22 cellular contexts compared by ENCODE assay signal in genomic region chr1:1394116-1394515, GRCh38. TPM values are rescaled to one million over a fixed set of nuclear protein-coding genes. Genes with fewer than 3 reads are reported as not detected.
"Had no signal": no experiment of that assay in that cellular context is flagged by ENCODE, and none has a peak within 500 bp of the region (broad histone marks: within the 10 kb centered on the region; RNA-seq: fewer than 3 reads in every experiment).

No MANE protein-coding gene starts in this region.

- DNase-seq: Kasumi-1, MM.1S, NCI-H1048, NCI-H1105, NCI-H1417, NCI-H1436 treated with DMSO at 0.1 percent for 48 hours, NCI-H1694, NCI-H187 treated with DMSO at 0.1 percent for 48 hours, NCI-H2029 treated with DMSO at 0.1 percent for 48 hours, NCI-H2227 treated with DMSO at 0.1 percent for 48 hours, NCI-H524, NCI-H526 treated with DMSO at 0.1 percent for 48 hours, NCI-H774, RPMI8226, SHP77, SK-N-SH had no signal

- H3K9me3 Mint-ChIP-seq: IgD-negative memory B cell had no signal

- H3K9me3 ChIP-seq: SK-N-SH had no signal

- H3K9ac ChIP-seq: KMS-11, SK-N-SH had no signal

- H3K4me3 ChIP-seq: K562 had no signal

- H3K27me3 Mint-ChIP-seq: IgD-negative memory B cell had no signal

- H3K27ac ChIP-seq: HL-60, KMS-11 had no signal

- ATAC-seq: K562 had no signal

RNA-seq across cellular contexts. Expression of gene ANKRD65, which starts 27.0 kb away (rescaled TPM):
- total RNA-seq: K562, SK-MEL-5 had no signal

RNA-seq across cellular contexts. Expression of gene MXRA8, which starts 35.8 kb away (rescaled TPM):
- total RNA-seq: NCI-H460, SK-MEL-5 had no signal
